In genomic region chr11:218815-219593, GRCh38 we compare ENCODE assay signal across 18 cellular contexts. TPM values are rescaled to one million over a fixed set of nuclear protein-coding genes. Genes with fewer than 3 reads are reported as not detected.
"Had no signal": no experiment of that assay in that cellular context is flagged by ENCODE, and none has a peak within 500 bp of the region (broad histone marks: within the 10 kb centered on the region; RNA-seq: fewer than 3 reads in every experiment).

No MANE protein-coding gene starts in this region.

- H3K9me3 ChIP-seq: ascending aorta, gastrocnemius medialis, heart right ventricle, mucosa of descending colon, psoas muscle, thyroid gland, uterus had no signal

- H3K27ac ChIP-seq: ascending aorta, epithelial cell of prostate, gastrocnemius medialis, heart right ventricle, psoas muscle, thyroid gland, uterus had no signal

- H3K36me3 ChIP-seq: uterus had no signal

- H3K9me3 Mint-ChIP-seq: naive thymus-derived CD8-positive, alpha-beta T cell; stimulated activated naive CD8-positive, alpha-beta T cell treated with anti-CD3 and anti-CD28 coated beads, Interleukin-15, amount 100 ng/mL, for 72 hours had no signal

- H3K4me3 ChIP-seq: ascending aorta, gastrocnemius medialis, heart right ventricle, mucosa of descending colon, psoas muscle, thyroid gland, uterus had no signal

- H3K27ac Mint-ChIP-seq: activated CD8-positive, alpha-beta T cell treated with anti-CD3 and anti-CD28 coated beads, Interleukin-2, amount 10 ng/mL, durations not matched to agents 7 days and 5 days had no signal

- H3K27me3 ChIP-seq: ascending aorta, gastrocnemius medialis, heart right ventricle, thyroid gland, uterus had no signal

- H3K4me1 ChIP-seq: ascending aorta, psoas muscle, thyroid gland, uterus had no signal

- H3K4me3 Mint-ChIP-seq: activated CD8-positive, alpha-beta T cell treated with anti-CD3 and anti-CD28 coated beads, Interleukin-2, amount 10 ng/mL, durations not matched to agents 7 days and 5 days; naive thymus-derived CD8-positive, alpha-beta T cell; stimulated activated naive CD8-positive, alpha-beta T cell treated with anti-CD3 and anti-CD28 coated beads, Interleukin-15, amount 100 ng/mL, for 72 hours had no signal

- ATAC-seq: activated CD8-positive, alpha-beta T cell treated with anti-CD3 and anti-CD28 coated beads, Interleukin-2, amount 10 ng/mL, durations not matched to agents 7 days and 5 days; gastrocnemius medialis; heart right ventricle; mucosa of descending colon; naive thymus-derived CD8-positive, alpha-beta T cell; psoas muscle; SK-N-SH treated with all-trans-retinoic acid at 6 μM for 48 hours; stimulated activated naive CD8-positive, alpha-beta T cell treated with anti-CD3 and anti-CD28 coated beads, Interleukin-15, amount 100 ng/mL, for 72 hours had no signal

- FAIRE-seq: colon, islet of Langerhans had no signal

- H3K27me3 Mint-ChIP-seq: naive thymus-derived CD8-positive, alpha-beta T cell; stimulated activated naive CD8-positive, alpha-beta T cell treated with anti-CD3 and anti-CD28 coated beads, Interleukin-15, amount 100 ng/mL, for 72 hours had no signal

- DNase-seq: activated CD8-positive, alpha-beta T cell treated with anti-CD3 and anti-CD28 coated beads, Interleukin-2, amount 10 ng/mL, durations not matched to agents 7 days and 5 days; effector CD4-positive, alpha-beta T cell; gastrocnemius medialis; heart right ventricle; mammary epithelial cell; mucosa of descending colon; naive thymus-derived CD8-positive, alpha-beta T cell; nucleus accumbens; stimulated activated CD4-positive, alpha-beta T cell treated with anti-CD3 and anti-CD28 coated beads, Interleukin-2, amount 100 ng/mL, for 48 hours; stimulated activated naive CD8-positive, alpha-beta T cell treated with anti-CD3 and anti-CD28 coated beads, Interleukin-15, amount 100 ng/mL, for 72 hours; thyroid gland; uterus had no signal

RNA-seq across cellular contexts. Expression of gene SCGB1C1, which starts 26.1 kb away (rescaled TPM):
- total RNA-seq: activated CD8-positive, alpha-beta T cell treated with anti-CD3 and anti-CD28 coated beads, Interleukin-2, amount 10 ng/mL, durations not matched to agents 7 days and 5 days; ascending aorta; gastrocnemius medialis; heart right ventricle; mammary epithelial cell; mucosa of descending colon; naive thymus-derived CD8-positive, alpha-beta T cell; psoas muscle; thyroid gland; uterus had no signal
- polyA plus RNA-seq: heart right ventricle; mammary epithelial cell; naive thymus-derived CD8-positive, alpha-beta T cell; psoas muscle had no signal
